16 cellular contexts compared by ENCODE assay signal in genomic region chr17:82101301-82101715, GRCh38. TPM values are rescaled to one million over a fixed set of nuclear protein-coding genes. Genes with fewer than 3 reads are reported as not detected.
DNase-seq lines count a peak whose midpoint lies in the region; ATAC-seq, FAIRE-seq and TF ChIP-seq lines count a peak whose summit lies in the region.
"Had no signal": no experiment of that assay in that cellular context is flagged by ENCODE, and none has a peak within 500 bp of the region (broad histone marks: within the 10 kb centered on the region; RNA-seq: fewer than 3 reads in every experiment).

No MANE protein-coding gene starts in this region.

- H3K9me3 ChIP-seq in ovary = no peaks in the 10 kb centered on the region
- no peaks in the 10 kb centered on the region for H3K9me3 ChIP-seq in trophoblast cell (ENCODE audit: insufficient read depth, low read depth, low read length)

- no peak for ATAC-seq in GM18519 (IDR thresholded peaks at IDR 0.05; ENCODE audit: low FRiP score, unreplicated experiment)
- ATAC-seq: activated CD4-positive, CD25-positive, alpha-beta regulatory T cell treated with anti-CD3 and anti-CD28 coated beads, Interleukin-2, amount 50 U/mL, for 24 hours; GM12878 had no signal

- H2BK120ac ChIP-seq in trophoblast cell (ENCODE audit: insufficient read depth, low read length, poor library complexity) = no peak overlapping the region

- DNase-seq in GM12865 (ENCODE audit: low read depth) (peak; percentile 1), caudate nucleus (lab: John Stamatoyannopoulos, UW) (peak in 5 of 61 donors; percentile 28 to 59 (median 50)), ovary (peak in 3 of 5 donors; percentile 16 to 32 (median 16)), trophoblast cell (no peak), RCC 7860 (ENCODE audit: low spot score) (no peak), amniotic stem cell (lab: John Stamatoyannopoulos, UW) (no peak)
- DNase-seq: activated effector memory CD4-positive, alpha-beta T cell treated with Interleukin-2 at 50 U/mL for 16 hours; dermis blood vessel endothelial cell; HCEC 1CT; NCI-H446 treated with DMSO at 0.1 percent for 48 hours had no signal

- no peak overlapping the region for H2AK5ac ChIP-seq in trophoblast cell (ENCODE audit: low read length)

- H3K27ac ChIP-seq in C4-2B (peak overlapping the region; percentile 100), caudate nucleus (ENCODE audit: low read depth, low read length) (peak overlapping the region; percentile 18), ovary (peak overlapping the region in 1 of 2 donors; percentile 27), trophoblast cell (ENCODE audit: low read depth, low read length) (no peak overlapping the region)

- peaks cover 24% of the 10 kb centered on the region for H3K79me2 ChIP-seq in trophoblast cell (ENCODE audit: control insufficient read depth, insufficient read depth, low read length, poor library complexity)

- no peak overlapping the region for H3K14ac ChIP-seq in trophoblast cell (ENCODE audit: low read length)

- H2BK5ac ChIP-seq in trophoblast cell (ENCODE audit: low read depth, low read length, poor library complexity) = no peak overlapping the region

- H3K4me3 ChIP-seq in GM12865 (ENCODE audit: low read depth, low read length) (no peak overlapping the region), ovary (no peak overlapping the region), trophoblast cell (ENCODE audit: low read depth, low read length) (no peak overlapping the region)

- H3K18ac ChIP-seq in trophoblast cell (ENCODE audit: low read length) = no peak overlapping the region

- no peaks in the 10 kb centered on the region for H3K36me3 ChIP-seq in ovary
- peaks cover 2% of the 10 kb centered on the region in 2 experiments for H3K36me3 ChIP-seq in trophoblast cell (ENCODE audit: control insufficient read depth in 1 of 2, insufficient read depth in 2 of 2, low read length in 2 of 2)

- no peak for TF ChIP-seq EP300 in ovary (IDR thresholded peaks at IDR 0.05)

- no peak for TF ChIP-seq CTCF in C4-2B (conservative IDR thresholded peaks at IDR 0.05)
- no peak for TF ChIP-seq CTCF in GM12865 (IDR thresholded peaks at IDR 0.05; ENCODE audit: insufficient read depth, low read depth, low read length, missing control alignments)
- no peak for TF ChIP-seq CTCF in ovary (IDR thresholded peaks at IDR 0.05)

- no peak overlapping the region for H3K23ac ChIP-seq in trophoblast cell (ENCODE audit: low read length)

- H4K91ac ChIP-seq in trophoblast cell (ENCODE audit: low read depth, low read length) = no peak overlapping the region

- H3K4me1 ChIP-seq in ovary (ENCODE audit: insufficient read depth) = peaks cover 8% of the 10 kb centered on the region
- H3K4me1 ChIP-seq in trophoblast cell (ENCODE audit: control insufficient read depth in 1 of 2, insufficient read depth in 2 of 2, low read length in 2 of 2) = peaks cover 53 to 68% of the 10 kb centered on the region in 2 experiments

- no peak overlapping the region for H4K12ac ChIP-seq in trophoblast cell (ENCODE audit: low read depth, low read length)

- 60 to 82% (median 74%) methylated on average over 10 of the region's 10 CpGs for WGBS in ovary, 3 donors
- WGBS in trophoblast cell (ENCODE audit: extremely low coverage, insufficient coverage, insufficient read length) = no CpG with 5 or more reads among the region's 10 CpGs

- no peak overlapping the region for H3K9ac ChIP-seq in trophoblast cell (ENCODE audit: low read length)

- no peak overlapping the region for H3K4ac ChIP-seq in trophoblast cell (ENCODE audit: low read depth, low read length)

- H3K4me2 ChIP-seq in trophoblast cell (ENCODE audit: low read length) = no peak overlapping the region

- H4K8ac ChIP-seq in trophoblast cell (ENCODE audit: low read depth, low read length) = no peak overlapping the region

- intact Hi-C loops in ovary (cut with DNase I) = no loop called here

- H2AFZ ChIP-seq in trophoblast cell (ENCODE audit: insufficient read depth, low read length, poor library complexity) = no peak overlapping the region

- no peak overlapping the region for H2BK12ac ChIP-seq in trophoblast cell (ENCODE audit: low read length)

- H3K27me3 ChIP-seq in ovary (no peaks in the 10 kb centered on the region), trophoblast cell (ENCODE audit: insufficient read depth, low read length) (no peaks in the 10 kb centered on the region)

- no peak for TF ChIP-seq POLR2A in ovary (IDR thresholded peaks at IDR 0.05)

- H3K79me1 ChIP-seq in trophoblast cell (ENCODE audit: low read length) = peaks cover 40% of the 10 kb centered on the region

- FAIRE-seq in RCC 7860 (lab: Jason Lieb, UNC) = no peak
- FAIRE-seq: D721Med, GM12878, islet of Langerhans had no signal

RNA-seq across cellular contexts. Expression of gene FASN, which starts 3.3 kb away (rescaled TPM):
- 100 to 1,000 TPM in 1 of 7 donors, 10 to 100 TPM in 5, 1 to 10 TPM in 1; 9.8 to 168 (median 53.8) TPM for total RNA-seq in ovary
- polyA plus RNA-seq in ovary = 10 to 100 TPM in 1 of 2 donors, 1 to 10 TPM in 1; 1.3 to 16.0 TPM
- polyA plus RNA-seq in trophoblast cell (2013) = 120 and 124 TPM in 2 replicates

RNA-seq across cellular contexts. Expression of gene DUS1L, which starts 35.7 kb away (rescaled TPM):
- 10 to 100 TPM; 40.1 to 72.4 (median 67.7) TPM for total RNA-seq in ovary
- 10 to 100 TPM; 15.0 to 62.5 TPM for polyA plus RNA-seq in ovary
- 23.6 and 26.7 TPM in 2 replicates for polyA plus RNA-seq in trophoblast cell (2013)

RNA-seq across cellular contexts. Expression of gene GPS1, which starts 49.6 kb away (rescaled TPM):
- total RNA-seq in ovary = 10 to 100 TPM; 48.8 to 96.2 (median 80.1) TPM
- polyA plus RNA-seq in ovary = 10 to 100 TPM; 12.4 to 77.8 TPM
- 75.8 and 78.1 TPM in 2 replicates for polyA plus RNA-seq in trophoblast cell (2013)

RNA-seq across cellular contexts. Expression of gene RFNG, which starts 49.7 kb away (rescaled TPM):
- 10 to 100 TPM; 33.3 to 53.0 (median 44.7) TPM for total RNA-seq in ovary
- polyA plus RNA-seq in ovary = 10 to 100 TPM; 20.9 to 61.3 TPM
- 26.3 and 27.2 TPM in 2 replicates for polyA plus RNA-seq in trophoblast cell (2013)

Comparison
In these comparisons a context has a peak if more than half of its experiments do, and no peak if none do; other contexts are left out.
1. DNase-seq: peak in GM12865 (single experiment) and ovary (3 of 5); none in trophoblast cell (0 of 2), RCC 7860 (single experiment) and amniotic stem cell (single experiment).